Comparison of ENCODE assay signal across 38 cellular contexts in the genomic region with DNA sequence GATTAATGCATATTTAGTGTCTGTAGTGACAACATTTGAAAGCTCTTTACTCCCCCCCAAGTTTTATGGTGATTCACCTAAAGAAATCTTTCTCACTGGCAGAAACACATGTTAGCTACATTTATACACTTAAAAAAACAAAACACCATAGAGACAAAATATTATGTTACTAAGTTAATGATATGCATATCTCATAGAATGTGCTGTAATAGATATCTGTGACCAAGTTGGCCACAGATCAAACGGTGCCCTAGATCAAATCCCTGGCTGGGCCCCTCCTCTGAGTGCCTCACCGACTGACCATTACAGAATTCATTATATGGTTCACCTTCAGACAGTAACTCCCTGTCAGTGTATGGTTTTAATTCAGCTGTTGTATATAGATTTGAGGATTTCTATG.
DNase-seq lines count a peak whose midpoint lies in the region; TF ChIP-seq lines count a peak whose summit lies in the region.
"Had no signal": no experiment of that assay in that cellular context is flagged by ENCODE, and none has a peak within 500 bp of the region (broad histone marks: within the 10 kb centered on the region; RNA-seq: fewer than 3 reads in every experiment).

No MANE protein-coding gene starts in this region.

- no peaks in the 10 kb centered on the region for H3F3A ChIP-seq in GM23248 (ENCODE audit: insufficient read depth)

- H4K20me1 ChIP-seq in GM23248 (ENCODE audit: insufficient read depth) = no peaks in the 10 kb centered on the region
- H4K20me1 ChIP-seq: BLaER1 treated with 17β-estradiol and CSF1 and Interleukin-3, amounts not matched to agents 10 nM and 100 nM had no signal

- no peak overlapping the region for H3K4me2 ChIP-seq in GM23248 (ENCODE audit: unreplicated experiment)
- H3K4me2 ChIP-seq: BLaER1 treated with 17β-estradiol and CSF1 and Interleukin-3, amounts not matched to agents 10 nM and 100 nM; hepatocyte; KMS-11 had no signal

- WGBS in GM23248 (ENCODE audit: low coverage in 1 of 2, low lambda C conversion rate in 2 of 2, missing lambda C conversion rate in 2 of 2), 2 experiments = 93 to 96% methylated on average over 2 of the region's 2 CpGs

- no peak overlapping the region for H3K27ac Mint-ChIP-seq in CD14-positive monocyte
- H3K27ac Mint-ChIP-seq: activated CD4-positive, alpha-beta T cell treated with anti-CD3 and anti-CD28 coated beads for 36 hours; activated naive CD4-positive, alpha-beta T cell treated with anti-CD3 and anti-CD28 coated beads, Interleukin-2, amount 50 U/mL, for 24 hours; activated T-helper 2 cell treated with anti-CD3 and anti-CD28 coated beads, Interferon-gamma antibody, Interleukin-2, Interleukin-4, amounts not matched to agents 10 μg/mL and 5 μg/mL and 100 μg/mL, durations not matched to agents 14 hours and 24 hours and 36 hours; dendritic cell treated with granulocyte-macrophage colony-stimulating factor and Interleukin-4, amounts not matched to agents 40 ng/mL and 50 ng/mL, for 4 days; HFFc6; nephron progenitor cell; stimulated activated naive B cell treated with anti-CD40 and anti-IgM and Interleukin-4, amounts not matched to agents 10 μg/mL and 1 μg/mL and 100 μg/mL, for 72 hours; type B pancreatic cell had no signal

- H3K36me3 ChIP-seq in GM23248 (ENCODE audit: low read depth) = no peaks in the 10 kb centered on the region
- H3K36me3 ChIP-seq in SJCRH30 = no peaks in the 10 kb centered on the region
- H3K36me3 ChIP-seq: BLaER1 treated with 17β-estradiol and CSF1 and Interleukin-3, amounts not matched to agents 10 nM and 100 nM; cardiac muscle cell; gastroesophageal sphincter; ovary; Peyer's patch had no signal

- peaks cover 0 to 3% (median 2%) of the 10 kb centered on the region in 3 donors for H3K27me3 Mint-ChIP-seq in CD14-positive monocyte (ENCODE audit: low read depth in 3 of 3)
- H3K27me3 Mint-ChIP-seq: activated CD4-positive, alpha-beta T cell treated with anti-CD3 and anti-CD28 coated beads for 36 hours; stimulated activated naive B cell treated with anti-CD40 and anti-IgM and Interleukin-4, amounts not matched to agents 10 μg/mL and 1 μg/mL and 100 μg/mL, for 72 hours had no signal

- H3K4me1 Mint-ChIP-seq in CD14-positive monocyte = peaks cover under 1% of the 10 kb centered on the region
- H3K4me1 Mint-ChIP-seq: activated CD4-positive, alpha-beta T cell treated with anti-CD3 and anti-CD28 coated beads for 36 hours; activated naive CD4-positive, alpha-beta T cell treated with anti-CD3 and anti-CD28 coated beads, Interleukin-2, amount 50 U/mL, for 24 hours; stimulated activated naive B cell treated with anti-CD40 and anti-IgM and Interleukin-4, amounts not matched to agents 10 μg/mL and 1 μg/mL and 100 μg/mL, for 72 hours had no signal

- H3K27ac ChIP-seq in GM23248 = no peak overlapping the region
- H3K27ac ChIP-seq in SJCRH30 = peak overlapping the region; percentile 98
- H3K27ac ChIP-seq: BLaER1 treated with 17β-estradiol and CSF1 and Interleukin-3, amounts not matched to agents 10 nM and 100 nM; cardiac muscle cell; gastroesophageal sphincter; hepatocyte; HL-60; KMS-11; ovary; Peyer's patch; skin epidermis; VCaP had no signal

- no peak overlapping the region for H3K9ac ChIP-seq in GM23248
- H3K9ac ChIP-seq: BLaER1 treated with 17β-estradiol and CSF1 and Interleukin-3, amounts not matched to agents 10 nM and 100 nM; KMS-11 had no signal

- H3K9me3 ChIP-seq in GM23248 (ENCODE audit: low read depth) = no peaks in the 10 kb centered on the region
- no peaks in the 10 kb centered on the region for H3K9me3 ChIP-seq in SJCRH30 (replicated peaks)
- H3K9me3 ChIP-seq: BLaER1 treated with 17β-estradiol and CSF1 and Interleukin-3, amounts not matched to agents 10 nM and 100 nM; gastroesophageal sphincter; mucosa of descending colon; ovary; Peyer's patch had no signal

- H3K79me2 ChIP-seq in GM23248 (ENCODE audit: insufficient read depth) = no peaks in the 10 kb centered on the region
- H3K79me2 ChIP-seq: hepatocyte had no signal

- no peak overlapping the region for H3K4me3 Mint-ChIP-seq in CD14-positive monocyte
- H3K4me3 Mint-ChIP-seq: activated CD4-positive, alpha-beta T cell treated with anti-CD3 and anti-CD28 coated beads for 36 hours; activated naive CD4-positive, alpha-beta T cell treated with anti-CD3 and anti-CD28 coated beads, Interleukin-2, amount 50 U/mL, for 24 hours; dendritic cell treated with granulocyte-macrophage colony-stimulating factor and Interleukin-4, amounts not matched to agents 40 ng/mL and 50 ng/mL, for 4 days; HFFc6; nephron progenitor cell; stimulated activated naive B cell treated with anti-CD40 and anti-IgM and Interleukin-4, amounts not matched to agents 10 μg/mL and 1 μg/mL and 100 μg/mL, for 72 hours; type B pancreatic cell had no signal

- H2AFZ ChIP-seq in GM23248 = no peak overlapping the region
- H2AFZ ChIP-seq: hepatocyte had no signal

- in situ Hi-C loops in GM23248 (cut with MboI) = no loop called here

- intact Hi-C loops in CD14-positive monocyte (cut with micrococcal nuclease) = no loop called here

- H3K4me3 ChIP-seq in GM23248 (no peak overlapping the region), SJCRH30 (no peak overlapping the region)
- H3K4me3 ChIP-seq: BLaER1 treated with 17β-estradiol and CSF1 and Interleukin-3, amounts not matched to agents 10 nM and 100 nM; cardiac muscle cell; gastroesophageal sphincter; hepatocyte; mucosa of descending colon; ovary; Peyer's patch; skin epidermis had no signal

- no peak for TF ChIP-seq CTCF in CD14-positive monocyte (IDR thresholded peaks at IDR 0.05)

- H3K4me1 ChIP-seq in GM23248 (ENCODE audit: insufficient read depth) = peaks cover 10% of the 10 kb centered on the region; the same call in 1 of the 2 replicates
- H3K4me1 ChIP-seq in SJCRH30 = peaks cover 39% of the 10 kb centered on the region
- H3K4me1 ChIP-seq: BLaER1 treated with 17β-estradiol and CSF1 and Interleukin-3, amounts not matched to agents 10 nM and 100 nM; gastroesophageal sphincter; Peyer's patch had no signal

- no peaks in the 10 kb centered on the region for H3K36me3 Mint-ChIP-seq in CD14-positive monocyte
- H3K36me3 Mint-ChIP-seq: activated naive CD4-positive, alpha-beta T cell treated with anti-CD3 and anti-CD28 coated beads, Interleukin-2, amount 50 U/mL, for 24 hours; stimulated activated naive B cell treated with anti-CD40 and anti-IgM and Interleukin-4, amounts not matched to agents 10 μg/mL and 1 μg/mL and 100 μg/mL, for 72 hours; type B pancreatic cell had no signal

- peaks cover 0 to 3% (median 1%) of the 10 kb centered on the region in 7 donors for H3K9me3 Mint-ChIP-seq in CD14-positive monocyte
- H3K9me3 Mint-ChIP-seq: activated T-helper 2 cell treated with anti-CD3 and anti-CD28 coated beads, Interferon-gamma antibody, Interleukin-2, Interleukin-4, amounts not matched to agents 10 μg/mL and 5 μg/mL and 100 μg/mL, durations not matched to agents 14 hours and 24 hours and 36 hours; HFFc6; nephron progenitor cell; stimulated activated naive B cell treated with anti-CD40 and anti-IgM and Interleukin-4, amounts not matched to agents 10 μg/mL and 1 μg/mL and 100 μg/mL, for 72 hours; type B pancreatic cell had no signal

- H3K27me3 ChIP-seq in GM23248 (replicated peaks; ENCODE audit: insufficient read depth) (no peaks in the 10 kb centered on the region), SJCRH30 (no peaks in the 10 kb centered on the region)
- H3K27me3 ChIP-seq: BLaER1 treated with 17β-estradiol and CSF1 and Interleukin-3, amounts not matched to agents 10 nM and 100 nM; cardiac muscle cell; gastroesophageal sphincter; hepatocyte; ovary; Peyer's patch had no signal

- H3K9me2 ChIP-seq in GM23248 (ENCODE audit: insufficient read depth) = no peaks in the 10 kb centered on the region

- peak; percentile 12 for DNase-seq in GM23248
- DNase-seq in SJCRH30 = peak; percentile 94 to 97
- peak; percentile 16 for DNase-seq in dedifferentiated amniotic fluid mesenchymal stem cell (ENCODE audit: extremely low spot score)
- DNase-seq in left kidney (ENCODE audit: low read depth, low spot score) = peak; percentile 7
- DNase-seq in occipital lobe (lab: John Stamatoyannopoulos, UW) = no peak
- no peak for DNase-seq in CD14-positive monocyte (ENCODE audit: low spot score)
- no peak for DNase-seq in cerebellum (ENCODE audit: low spot score)
- DNase-seq: activated CD4-positive, alpha-beta T cell treated with anti-CD3 and anti-CD28 coated beads for 36 hours; activated T-cell treated with anti-CD3 and anti-CD28 coated beads for 4 hours; amygdala; DMS79; erythroblast; GOT3; HFFc6; mucosa of descending colon; MV-4-11; NCI-H1436 treated with DMSO at 0.1 percent for 48 hours; NCI-H2081 treated with DMSO at 0.1 percent for 48 hours; NCI-H345; nephron progenitor cell; ovary; Peyer's patch; SHP77 treated with DMSO at 0.1 percent for 48 hours; stimulated activated naive B cell treated with anti-CD40 and anti-IgM and Interleukin-4, amounts not matched to agents 10 μg/mL and 1 μg/mL and 100 μg/mL, for 72 hours; substantia nigra; T1000 had no signal

Comparison
In these comparisons a context has a peak if more than half of its experiments do, and no peak if none do; other contexts are left out.
1. DNase-seq: peak in GM23248 (single experiment), SJCRH30 (2 of 2), dedifferentiated amniotic fluid mesenchymal stem cell (single experiment) and left kidney (single experiment); none in occipital lobe (single experiment), CD14-positive monocyte (single experiment) and cerebellum (single experiment).